In genomic region chr7:135745702-135746312, GRCh38 we compare ENCODE assay signal across 1 cellular context.
TF ChIP-seq lines count a peak whose summit lies in the region.

No MANE protein-coding gene starts in this region.

TF ChIP-seq in SK-N-SH, 30 proteins besides CTCF, POLR2A, EP300 and RAD21 (continued from another document):
- TF ChIP-seq POLR2AphosphoS5 (IDR thresholded peaks at IDR 0.05; ENCODE audit: low read depth, low read length) (peak; percentile 60; the same call in 1 of the 2 replicates), IRF3 (IDR thresholded peaks at IDR 0.05; ENCODE audit: low read depth, low read length) (no peak), JUND (IDR thresholded peaks at IDR 0.05) (peak; percentile 84), GABPA (IDR thresholded peaks at IDR 0.05; ENCODE audit: low read depth) (peak; percentile 74), REST (IDR thresholded peaks at IDR 0.05; ENCODE audit: low read depth, low read length) (no peak), MAX (IDR thresholded peaks at IDR 0.05; ENCODE audit: low read depth) (peak; percentile 56; the same call in 1 of the 2 replicates), FOXM1 (IDR thresholded peaks at IDR 0.05; ENCODE audit: low read depth) (no peak), ZBTB33 (IDR thresholded peaks at IDR 0.05; ENCODE audit: borderline replicate concordance, low read depth) (no peak), SIN3A (IDR thresholded peaks at IDR 0.05; ENCODE audit: borderline replicate concordance, low read depth, low read length) (no peak), TEAD4 (IDR thresholded peaks at IDR 0.05; ENCODE audit: borderline replicate concordance, insufficient read depth) (no peak), SMC3 (IDR thresholded peaks at IDR 0.05; ENCODE audit: low read depth, low read length) (no peak), MEF2A (IDR thresholded peaks at IDR 0.05; ENCODE audit: borderline replicate concordance, low read depth) (no peak), NFIC (IDR thresholded peaks at IDR 0.05; ENCODE audit: borderline replicate concordance) (peak; percentile 60), TCF12 (IDR thresholded peaks at IDR 0.05) (peak; percentile 71), NRF1 (IDR thresholded peaks at IDR 0.05; ENCODE audit: low read depth, low read length) (no peak), EZH2phosphoT487 (IDR thresholded peaks at IDR 0.05; ENCODE audit: borderline replicate concordance, low read depth) (no peak), YY1 (IDR thresholded peaks at IDR 0.05; ENCODE audit: low read depth) (peak; percentile 39; the same call in 1 of the 2 replicates), CHD2 (IDR thresholded peaks at IDR 0.05; ENCODE audit: low read length, partially characterized antibody) (no peak), FOXJ3 (CRISPR knock-in tag; IDR thresholded peaks at IDR 0.05) (no peak), RXRA (IDR thresholded peaks at IDR 0.05; ENCODE audit: borderline replicate concordance, low read depth) (peak; percentile 94), GATA2 (CRISPR knock-in tag; IDR thresholded peaks at IDR 0.05) (no peak)
